In genomic region chr14:20723458-20723857, GRCh38 we compare ENCODE assay signal across 1 cellular context.
TF ChIP-seq lines count a peak whose summit lies in the region.

No MANE protein-coding gene starts in this region.

TF ChIP-seq in endothelial cell of umbilical vein, 7 proteins besides CTCF, POLR2A, EP300 and RAD21:
- no peak for TF ChIP-seq FOS (IDR thresholded peaks at IDR 0.05; ENCODE audit: borderline replicate concordance, insufficient read depth, low read length)
- peak; percentile 67 for TF ChIP-seq EZH2 (IDR thresholded peaks at IDR 0.05; ENCODE audit: borderline replicate concordance, low read depth, low read length, severe bottlenecking)
TF ChIP-seq in endothelial cell of umbilical vein: peak in this region for 1.
